ENCODE assay signal across 17 cellular contexts in the genomic region with DNA sequence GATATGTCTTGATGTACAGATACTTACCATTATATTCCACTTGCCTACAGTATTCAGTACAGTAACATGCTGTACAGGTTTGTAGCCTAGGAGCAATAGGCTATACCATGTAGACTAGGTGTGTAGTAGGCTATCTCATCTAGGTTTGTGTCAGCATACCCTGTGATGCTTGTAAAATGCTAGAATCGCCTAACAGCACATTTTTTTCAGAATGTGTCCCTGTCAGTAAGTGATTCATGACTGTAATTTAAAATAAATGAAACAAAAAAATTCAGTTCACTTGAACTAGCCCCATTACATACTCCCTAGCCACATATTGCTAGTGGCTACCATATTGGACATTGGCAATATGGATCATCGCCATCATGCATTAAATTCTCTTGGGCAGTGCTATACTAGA. TPM values are rescaled to one million over a fixed set of nuclear protein-coding genes. Genes with fewer than 3 reads are reported as not detected.
DNase-seq lines count a peak whose midpoint lies in the region; ATAC-seq and TF ChIP-seq lines count a peak whose summit lies in the region.
"Had no signal": no experiment of that assay in that cellular context is flagged by ENCODE, and none has a peak within 500 bp of the region (broad histone marks: within the 10 kb centered on the region; RNA-seq: fewer than 3 reads in every experiment).

No MANE protein-coding gene starts in this region.

- peak overlapping the region; percentile 74 for H3K27ac ChIP-seq in left ventricle myocardium inferior (replicated peaks)
- no peak overlapping the region for H3K27ac ChIP-seq in heart right ventricle
- H3K27ac ChIP-seq in ascending aorta = peak overlapping the region; percentile 65 to 67
- H3K27ac ChIP-seq in gastroesophageal sphincter = peak overlapping the region in 3 of 4 donors; percentile 47 to 78 (median 73)
- H3K27ac ChIP-seq in vagina = peak overlapping the region; percentile 73
- H3K27ac ChIP-seq in dorsolateral prefrontal cortex = no peak overlapping the region
- no peak overlapping the region for H3K27ac ChIP-seq in right lobe of liver
- H3K27ac ChIP-seq: BLaER1 had no signal

- H3K27me3 ChIP-seq in left ventricle myocardium inferior (ENCODE audit: low read depth) (no peaks in the 10 kb centered on the region), heart right ventricle (no peaks in the 10 kb centered on the region), ascending aorta (no peaks in the 10 kb centered on the region), gastroesophageal sphincter (no peaks in the 10 kb centered on the region), vagina (no peaks in the 10 kb centered on the region), dorsolateral prefrontal cortex (no peaks in the 10 kb centered on the region), right lobe of liver (no peaks in the 10 kb centered on the region)
- H3K27me3 ChIP-seq: BLaER1 had no signal

- no peak for TF ChIP-seq EP300 in gastroesophageal sphincter (IDR thresholded peaks at IDR 0.05)

- no peak overlapping the region for H3K4me3 ChIP-seq in left ventricle myocardium inferior
- no peak overlapping the region for H3K4me3 ChIP-seq in heart right ventricle
- H3K4me3 ChIP-seq in ascending aorta = no peak overlapping the region
- H3K4me3 ChIP-seq in gastroesophageal sphincter = no peak overlapping the region
- H3K4me3 ChIP-seq in vagina = no peak overlapping the region
- no peak overlapping the region for H3K4me3 ChIP-seq in dorsolateral prefrontal cortex
- H3K4me3 ChIP-seq in right lobe of liver = no peak overlapping the region
- H3K4me3 ChIP-seq: BLaER1, GM12878, HAP-1 had no signal

- DNase-seq in left ventricle myocardium inferior = no peak
- no peak for DNase-seq in heart right ventricle
- DNase-seq in ascending aorta (ENCODE audit: low spot score in 2 of 2) = no peak
- no peak for DNase-seq in vagina (ENCODE audit: extremely low spot score in 2 of 2)
- no peak for DNase-seq in dorsolateral prefrontal cortex
- DNase-seq in right lobe of liver = no peak
- DNase-seq: 8988T; Calu3; CD4-positive, alpha-beta memory T cell; DMS79 treated with DMSO at 0.1 percent for 48 hours; EL; IMR-90 had no signal

- intact Hi-C loops in left ventricle myocardium inferior (cut with micrococcal nuclease) = no loop called here
- intact Hi-C loops in heart right ventricle (cut with DNase I) = no loop called here
- intact Hi-C loops in ascending aorta (cut with DNase I) = no loop called here
- intact Hi-C loops in vagina (cut with DNase I) = no loop called here
- intact Hi-C loops in dorsolateral prefrontal cortex (cut with DNase I) = no loop called here
- intact Hi-C loops in right lobe of liver (cut with DNase I) = no loop called here

- peaks cover 61% of the 10 kb centered on the region for H3K4me1 ChIP-seq in left ventricle myocardium inferior
- H3K4me1 ChIP-seq in heart right ventricle = peaks cover 6 to 59% (median 40%) of the 10 kb centered on the region in 9 donors
- H3K4me1 ChIP-seq in ascending aorta = peaks cover 4 to 52% of the 10 kb centered on the region in 2 donors
- H3K4me1 ChIP-seq in gastroesophageal sphincter = peaks cover 7 to 77% (median 20%) of the 10 kb centered on the region in 3 donors
- H3K4me1 ChIP-seq in vagina = peaks cover 35% of the 10 kb centered on the region
- H3K4me1 ChIP-seq in right lobe of liver = peaks cover 0 to 35% (median 7%) of the 10 kb centered on the region in 4 donors
- H3K4me1 ChIP-seq: HAP-1 had no signal

- TF ChIP-seq POLR2A in gastroesophageal sphincter (IDR thresholded peaks at IDR 0.05) (no peak), vagina (IDR thresholded peaks at IDR 0.05) (no peak), right lobe of liver (IDR thresholded peaks at IDR 0.05) (no peak)

- H3K36me3 ChIP-seq in left ventricle myocardium inferior (peaks cover 13% of the 10 kb centered on the region), heart right ventricle (peaks cover 0 to 16% (median 5%) of the 10 kb centered on the region in 9 donors), ascending aorta (peaks cover 0 to 4% of the 10 kb centered on the region in 2 donors), gastroesophageal sphincter (peaks cover 0 to 16% of the 10 kb centered on the region in 2 donors), vagina (no peaks in the 10 kb centered on the region), right lobe of liver (peaks cover 0 to 9% (median 0%) of the 10 kb centered on the region in 4 donors)

- WGBS in heart right ventricle, 2 donors = 94 to 97% methylated on average over 2 of the region's 2 CpGs
- WGBS in gastroesophageal sphincter (ENCODE audit: low coverage in 1 of 2), 2 donors = 61 to 86% methylated on average over 2 of the region's 2 CpGs
- WGBS in right lobe of liver (ENCODE audit: insufficient coverage, low coverage, low lambda C conversion rate, missing lambda C conversion rate) = 86% methylated on average over 2 of the region's 2 CpGs

- TF ChIP-seq CTCF in left ventricle myocardium inferior (IDR thresholded peaks at IDR 0.05; ENCODE audit: borderline replicate concordance) = no peak
- TF ChIP-seq CTCF in heart right ventricle (IDR thresholded peaks at IDR 0.05) = no peak
- no peak for TF ChIP-seq CTCF in ascending aorta (IDR thresholded peaks at IDR 0.05)
- no peak for TF ChIP-seq CTCF in gastroesophageal sphincter (IDR thresholded peaks at IDR 0.05)
- TF ChIP-seq CTCF in vagina (IDR thresholded peaks at IDR 0.05) = no peak
- TF ChIP-seq CTCF in dorsolateral prefrontal cortex (IDR thresholded peaks at IDR 0.05 in 54 of 56, conservative IDR thresholded peaks at IDR 0.05 in 2 of 56; ENCODE audit: low read depth in 1 of 56, partially characterized antibody in 56 of 56) = no peak
- no peak for TF ChIP-seq CTCF in right lobe of liver (IDR thresholded peaks at IDR 0.05)

- ATAC-seq in heart right ventricle = no peak
- no peak for ATAC-seq in gastroesophageal sphincter
- no peak for ATAC-seq in right lobe of liver
- no peak for ATAC-seq in HG03108 (IDR thresholded peaks at IDR 0.05; ENCODE audit: unreplicated experiment)
- ATAC-seq: GM12878 had no signal

- H3K9me3 ChIP-seq in left ventricle myocardium inferior (replicated peaks) (no peaks in the 10 kb centered on the region), heart right ventricle (no peaks in the 10 kb centered on the region), ascending aorta (no peaks in the 10 kb centered on the region), gastroesophageal sphincter (no peaks in the 10 kb centered on the region), vagina (no peaks in the 10 kb centered on the region), right lobe of liver (no peaks in the 10 kb centered on the region)

RNA-seq across cellular contexts. Expression of a gene that starts 51.3 kb away (rescaled TPM):
- total RNA-seq in left ventricle myocardium inferior = 325 TPM
- 100 to 1,000 TPM; 256 to 511 (median 353) TPM for total RNA-seq in heart right ventricle
- 100 to 1,000 TPM in 1 of 2 donors, 10 to 100 TPM in 1; 90.8 to 308 TPM for polyA plus RNA-seq in heart right ventricle
- 494 TPM for total RNA-seq in ascending aorta
- 100 to 1,000 TPM; 553 to 721 (median 692) TPM for total RNA-seq in gastroesophageal sphincter
- total RNA-seq in vagina = 164 TPM
- 100 to 1,000 TPM in 39 of 120 experiments, 10 to 100 TPM in 81; 39.8 to 251 (median 85.5) TPM for total RNA-seq in dorsolateral prefrontal cortex
- 10 to 100 TPM; 35.0 to 63.6 (median 44.3) TPM for total RNA-seq in right lobe of liver

Comparison
In these comparisons a context has a peak if more than half of its experiments do, and no peak if none do; other contexts are left out.
1. H3K27ac ChIP-seq: peak in left ventricle myocardium inferior (single experiment), ascending aorta (2 of 2), gastroesophageal sphincter (3 of 4) and vagina (single experiment); none in heart right ventricle (0 of 10), dorsolateral prefrontal cortex (0 of 59) and right lobe of liver (0 of 3).